13 cellular contexts compared by ENCODE assay signal in the genomic region with DNA sequence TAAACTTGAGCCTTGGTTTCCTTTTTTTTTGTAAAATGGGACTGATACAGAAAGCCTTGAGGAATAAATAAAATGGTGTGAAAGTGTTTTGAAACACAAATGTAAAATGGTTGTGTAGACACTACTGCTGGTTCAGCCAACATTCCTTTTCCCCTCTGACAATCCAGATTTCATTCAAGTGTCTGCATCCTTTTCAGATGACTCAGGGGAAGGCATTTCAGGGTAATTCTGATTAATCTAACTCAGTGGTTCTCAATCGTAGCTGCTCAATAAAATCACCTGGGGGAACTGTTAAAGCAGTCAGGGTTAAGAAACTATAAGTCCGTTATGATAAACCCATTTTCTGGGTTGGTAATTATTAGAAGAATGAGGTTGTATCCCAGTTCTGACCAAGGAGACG. TPM values are rescaled to one million over a fixed set of nuclear protein-coding genes. Genes with fewer than 3 reads are reported as not detected.
DNase-seq lines count a peak whose midpoint lies in the region; TF ChIP-seq lines count a peak whose summit lies in the region.
"Had no signal": no experiment of that assay in that cellular context is flagged by ENCODE, and none has a peak within 500 bp of the region (broad histone marks: within the 10 kb centered on the region; RNA-seq: fewer than 3 reads in every experiment).

No MANE protein-coding gene starts in this region.

- H3K36me3 ChIP-seq in mesodermal cell (ENCODE audit: control insufficient read depth, insufficient read depth, low read length) = no peaks in the 10 kb centered on the region
- H3K36me3 ChIP-seq in effector memory CD4-positive, alpha-beta T cell (ENCODE audit: control insufficient read depth, insufficient read depth, low read length) = no peaks in the 10 kb centered on the region
- H3K36me3 ChIP-seq: left lung had no signal

- 28 to 56% methylated on average over 2 to 3 of the region's 3 CpGs for WGBS in mesodermal cell (ENCODE audit: insufficient coverage in 2 of 2), 2 experiments

- DNase-seq in AG10803 (ENCODE audit: low read depth) (peak; percentile 90), LHCN-M2 (ENCODE audit: low read depth) (peak; percentile 69), choroid plexus epithelial cell (ENCODE audit: low read depth) (peak; percentile 91), T-helper 9 cell (no peak), NCI-H2107 treated with DMSO at 0.1 percent for 48 hours (lab: John Stamatoyannopoulos, UW; ENCODE audit: unreplicated experiment) (no peak), HK-2 (ENCODE audit: unreplicated experiment) (no peak)
- no peak for DNase-seq in effector memory CD4-positive, alpha-beta T cell
- DNase-seq: activated T-cell treated with anti-CD3 and anti-CD28 coated beads for 4 hours, cortex of kidney, GOT3, left lung, NCI-H2171 had no signal

- no peaks in the 10 kb centered on the region for H3K9me3 ChIP-seq in mesodermal cell (ENCODE audit: control insufficient read depth, low read length)
- no peaks in the 10 kb centered on the region for H3K9me3 ChIP-seq in effector memory CD4-positive, alpha-beta T cell (ENCODE audit: control insufficient read depth, low read length)
- H3K9me3 ChIP-seq: left lung had no signal

- peaks cover 49% of the 10 kb centered on the region for H3K4me1 ChIP-seq in mesodermal cell (ENCODE audit: control insufficient read depth, insufficient read depth, low read length, poor library complexity, severe bottlenecking)
- H3K4me1 ChIP-seq in effector memory CD4-positive, alpha-beta T cell (ENCODE audit: control insufficient read depth, insufficient read depth, low read length, poor library complexity, severe bottlenecking) = peaks cover 12% of the 10 kb centered on the region

- H3K4me3 ChIP-seq in AG10803 (ENCODE audit: low read length) = no peak overlapping the region
- no peak overlapping the region for H3K4me3 ChIP-seq in choroid plexus epithelial cell (ENCODE audit: low read depth, low read length)
- no peak overlapping the region for H3K4me3 ChIP-seq in mesodermal cell (ENCODE audit: extremely low read depth, insufficient read depth, low read length, poor library complexity, severe bottlenecking)
- no peak overlapping the region for H3K4me3 ChIP-seq in effector memory CD4-positive, alpha-beta T cell (ENCODE audit: insufficient read depth, low read depth, low read length, poor library complexity, severe bottlenecking)
- H3K4me3 ChIP-seq: left lung had no signal

- H3K27ac ChIP-seq in mesodermal cell (ENCODE audit: low read depth, low read length, severe bottlenecking) = peak overlapping the region; percentile 95
- no peak overlapping the region for H3K27ac ChIP-seq in effector memory CD4-positive, alpha-beta T cell (ENCODE audit: insufficient read depth, low read length, poor library complexity, severe bottlenecking)
- H3K27ac ChIP-seq: left lung had no signal

- H3K27me3 ChIP-seq in effector memory CD4-positive, alpha-beta T cell (replicated peaks; ENCODE audit: control insufficient read depth, insufficient read depth, low read length, poor library complexity, severe bottlenecking) = no peaks in the 10 kb centered on the region

- no peak for TF ChIP-seq CTCF in AG10803 (conservative IDR thresholded peaks at IDR 0.05; ENCODE audit: low read length)
- TF ChIP-seq CTCF in choroid plexus epithelial cell (conservative IDR thresholded peaks at IDR 0.05; ENCODE audit: low read depth, low read length) = no peak

RNA-seq across cellular contexts. Expression of a gene that starts 4.6 kb away (rescaled TPM):
- total RNA-seq in LHCN-M2 (2014; rRNA removed) = 27.1 and 28.9 TPM in 2 replicates
- polyA plus RNA-seq in LHCN-M2 (2012) = 20.1 TPM
- polyA plus RNA-seq in mesodermal cell (2013, experiment 1 of 2) = 13.1 TPM
- polyA plus RNA-seq in mesodermal cell (2013, experiment 2 of 2) = 16.7 TPM

RNA-seq across cellular contexts. Expression of a gene that starts 52.5 kb away (rescaled TPM):
- total RNA-seq in LHCN-M2 (2014; rRNA removed) = 7.4 and 9.1 TPM in 2 replicates
- 2.9 TPM for polyA plus RNA-seq in LHCN-M2 (2012)
- polyA plus RNA-seq in mesodermal cell (2013, experiment 1 of 2) = 7.8 TPM
- polyA plus RNA-seq in mesodermal cell (2013, experiment 2 of 2) = 6.7 TPM

Comparison
In these comparisons a context has a peak if more than half of its experiments do, and no peak if none do; other contexts are left out.
1. DNase-seq: peak in AG10803 (single experiment), LHCN-M2 (single experiment) and choroid plexus epithelial cell (single experiment); none in T-helper 9 cell (single experiment), NCI-H2107 treated with DMSO at 0.1 percent for 48 hours (single experiment), HK-2 (single experiment) and effector memory CD4-positive, alpha-beta T cell (0 of 3).